ENCODE assay signal across 1 cellular context in the genomic region with DNA sequence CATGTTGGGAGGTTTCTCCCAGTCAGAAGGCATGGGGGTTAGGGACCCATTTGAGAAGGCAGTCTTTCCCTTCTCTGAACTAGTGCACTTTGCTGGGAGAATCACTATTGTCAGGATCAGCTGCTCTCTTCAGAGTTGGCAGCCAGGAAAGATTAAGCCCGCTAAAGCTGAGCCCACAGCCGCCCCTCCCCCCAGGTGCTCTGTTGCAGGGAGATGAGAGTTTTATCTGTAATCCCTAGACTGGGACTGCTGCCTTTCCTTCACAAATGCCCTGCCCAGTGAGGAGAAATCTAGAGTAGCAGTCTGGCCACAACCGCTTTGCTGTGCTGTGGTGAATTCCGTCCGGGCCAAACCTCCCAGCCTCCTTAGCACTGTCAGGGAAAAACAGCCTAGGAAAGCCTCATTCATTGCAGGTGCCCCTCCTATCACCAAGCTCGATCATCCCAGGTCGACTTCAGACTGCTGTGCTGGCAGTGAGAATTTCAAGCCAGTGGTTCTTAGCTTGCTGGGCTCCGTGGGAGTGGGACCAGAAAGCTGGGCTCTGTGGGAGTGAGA.
TF ChIP-seq lines count a peak whose summit lies in the region.

No MANE protein-coding gene starts in this region.

TF ChIP-seq in HepG2, 621 proteins besides CTCF, POLR2A, EP300 and RAD21 (continued from another document):
- TF ChIP-seq, protein P1, sequence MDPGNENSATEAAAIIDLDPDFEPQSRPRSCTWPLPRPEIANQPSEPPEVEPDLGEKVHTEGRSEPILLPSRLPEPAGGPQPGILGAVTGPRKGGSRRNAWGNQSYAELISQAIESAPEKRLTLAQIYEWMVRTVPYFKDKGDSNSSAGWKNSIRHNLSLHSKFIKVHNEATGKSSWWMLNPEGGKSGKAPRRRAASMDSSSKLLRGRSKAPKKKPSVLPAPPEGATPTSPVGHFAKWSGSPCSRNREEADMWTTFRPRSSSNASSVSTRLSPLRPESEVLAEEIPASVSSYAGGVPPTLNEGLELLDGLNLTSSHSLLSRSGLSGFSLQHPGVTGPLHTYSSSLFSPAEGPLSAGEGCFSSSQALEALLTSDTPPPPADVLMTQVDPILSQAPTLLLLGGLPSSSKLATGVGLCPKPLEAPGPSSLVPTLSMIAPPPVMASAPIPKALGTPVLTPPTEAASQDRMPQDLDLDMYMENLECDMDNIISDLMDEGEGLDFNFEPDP (CRISPR knock-in tag; conservative IDR thresholded peaks at IDR 0.05): no peak
- no peak for TF ChIP-seq KDM5B (CRISPR knock-in tag; IDR thresholded peaks at IDR 0.05; ENCODE audit: borderline replicate concordance)
- TF ChIP-seq RFXANK (CRISPR knock-in tag; IDR thresholded peaks at IDR 0.05): no peak
- TF ChIP-seq, protein P2, sequence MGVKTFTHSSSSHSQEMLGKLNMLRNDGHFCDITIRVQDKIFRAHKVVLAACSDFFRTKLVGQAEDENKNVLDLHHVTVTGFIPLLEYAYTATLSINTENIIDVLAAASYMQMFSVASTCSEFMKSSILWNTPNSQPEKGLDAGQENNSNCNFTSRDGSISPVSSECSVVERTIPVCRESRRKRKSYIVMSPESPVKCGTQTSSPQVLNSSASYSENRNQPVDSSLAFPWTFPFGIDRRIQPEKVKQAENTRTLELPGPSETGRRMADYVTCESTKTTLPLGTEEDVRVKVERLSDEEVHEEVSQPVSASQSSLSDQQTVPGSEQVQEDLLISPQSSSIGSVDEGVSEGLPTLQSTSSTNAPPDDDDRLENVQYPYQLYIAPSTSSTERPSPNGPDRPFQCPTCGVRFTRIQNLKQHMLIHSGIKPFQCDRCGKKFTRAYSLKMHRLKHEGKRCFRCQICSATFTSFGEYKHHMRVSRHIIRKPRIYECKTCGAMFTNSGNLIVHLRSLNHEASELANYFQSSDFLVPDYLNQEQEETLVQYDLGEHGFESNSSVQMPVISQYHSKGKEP (CRISPR knock-in tag; IDR thresholded peaks at IDR 0.05): no peak
- TF ChIP-seq, protein P3, sequence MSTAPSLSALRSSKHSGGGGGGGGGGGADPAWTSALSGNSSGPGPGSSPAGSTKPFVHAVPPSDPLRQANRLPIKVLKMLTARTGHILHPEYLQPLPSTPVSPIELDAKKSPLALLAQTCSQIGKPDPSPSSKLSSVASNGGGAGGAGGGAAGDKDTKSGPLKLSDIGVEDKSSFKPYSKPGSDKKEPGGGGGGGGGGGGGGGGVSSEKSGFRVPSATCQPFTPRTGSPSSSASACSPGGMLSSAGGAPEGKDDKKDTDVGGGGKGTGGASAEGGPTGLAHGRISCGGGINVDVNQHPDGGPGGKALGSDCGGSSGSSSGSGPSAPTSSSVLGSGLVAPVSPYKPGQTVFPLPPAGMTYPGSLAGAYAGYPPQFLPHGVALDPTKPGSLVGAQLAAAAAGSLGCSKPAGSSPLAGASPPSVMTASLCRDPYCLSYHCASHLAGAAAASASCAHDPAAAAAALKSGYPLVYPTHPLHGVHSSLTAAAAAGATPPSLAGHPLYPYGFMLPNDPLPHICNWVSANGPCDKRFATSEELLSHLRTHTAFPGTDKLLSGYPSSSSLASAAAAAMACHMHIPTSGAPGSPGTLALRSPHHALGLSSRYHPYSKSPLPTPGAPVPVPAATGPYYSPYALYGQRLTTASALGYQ (CRISPR knock-in tag; IDR thresholded peaks at IDR 0.05): no peak
- TF ChIP-seq, protein P4, sequence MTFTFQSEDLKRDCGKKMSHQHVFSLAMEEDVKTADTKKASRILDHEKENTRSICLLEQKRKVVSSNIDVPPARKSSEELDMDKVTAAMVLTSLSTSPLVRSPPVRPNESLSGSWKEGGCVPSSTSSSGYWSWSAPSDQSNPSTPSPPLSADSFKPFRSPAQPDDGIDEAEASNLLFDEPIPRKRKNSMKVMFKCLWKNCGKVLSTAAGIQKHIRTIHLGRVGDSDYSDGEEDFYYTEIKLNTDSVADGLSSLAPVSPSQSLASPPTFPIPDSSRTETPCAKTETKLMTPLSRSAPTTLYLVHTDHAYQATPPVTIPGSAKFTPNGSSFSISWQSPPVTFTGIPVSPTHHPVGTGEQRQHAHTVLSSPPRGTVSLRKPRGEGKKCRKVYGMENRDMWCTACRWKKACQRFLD (CRISPR knock-in tag; IDR thresholded peaks at IDR 0.05; ENCODE audit: borderline replicate concordance): no peak
- no peak for TF ChIP-seq SRSF4 (IDR thresholded peaks at IDR 0.05; ENCODE audit: low read depth, low read length, poor library complexity, severe bottlenecking)
- TF ChIP-seq MEF2D (CRISPR knock-in tag; IDR thresholded peaks at IDR 0.05): no peak
